1 cellular context compared by ENCODE assay signal in the genomic region with DNA sequence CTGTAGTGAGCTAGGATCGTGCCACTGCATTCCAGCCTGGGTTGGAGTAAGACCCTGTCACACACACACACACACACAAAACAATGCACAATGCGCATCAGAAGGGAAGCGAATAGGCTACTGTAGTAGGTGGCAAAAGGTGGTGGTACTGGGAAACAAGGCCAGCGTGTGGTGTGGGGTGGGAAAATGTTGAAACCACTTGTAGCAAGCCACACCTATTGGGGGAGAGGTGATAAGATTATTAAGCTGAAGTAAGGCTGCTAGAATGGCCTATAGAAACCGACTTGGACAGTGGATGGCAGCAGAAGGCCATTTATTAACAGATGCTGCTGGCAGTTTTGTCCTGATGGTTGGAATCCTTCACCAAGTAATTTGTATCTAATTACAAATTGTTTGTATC.
TF ChIP-seq lines count a peak whose summit lies in the region.

No MANE protein-coding gene starts in this region.

TF ChIP-seq in HEK293, 187 proteins besides CTCF, POLR2A, EP300 and RAD21 (continued from another document):
- TF ChIP-seq, protein P1, sequence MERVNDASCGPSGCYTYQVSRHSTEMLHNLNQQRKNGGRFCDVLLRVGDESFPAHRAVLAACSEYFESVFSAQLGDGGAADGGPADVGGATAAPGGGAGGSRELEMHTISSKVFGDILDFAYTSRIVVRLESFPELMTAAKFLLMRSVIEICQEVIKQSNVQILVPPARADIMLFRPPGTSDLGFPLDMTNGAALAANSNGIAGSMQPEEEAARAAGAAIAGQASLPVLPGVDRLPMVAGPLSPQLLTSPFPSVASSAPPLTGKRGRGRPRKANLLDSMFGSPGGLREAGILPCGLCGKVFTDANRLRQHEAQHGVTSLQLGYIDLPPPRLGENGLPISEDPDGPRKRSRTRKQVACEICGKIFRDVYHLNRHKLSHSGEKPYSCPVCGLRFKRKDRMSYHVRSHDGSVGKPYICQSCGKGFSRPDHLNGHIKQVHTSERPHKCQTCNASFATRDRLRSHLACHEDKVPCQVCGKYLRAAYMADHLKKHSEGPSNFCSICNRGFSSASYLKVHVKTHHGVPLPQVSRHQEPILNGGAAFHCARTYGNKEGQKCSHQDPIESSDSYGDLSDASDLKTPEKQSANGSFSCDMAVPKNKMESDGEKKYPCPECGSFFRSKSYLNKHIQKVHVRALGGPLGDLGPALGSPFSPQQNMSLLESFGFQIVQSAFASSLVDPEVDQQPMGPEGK (tag by site-specific recombination; IDR thresholded peaks at IDR 0.05): 0 out of 2 replicates have a peak, but pooled peaks have one; percentile 44
- peak; percentile 39; the same call in 1 of the 2 replicates for TF ChIP-seq ZBTB17 (tag by site-specific recombination; IDR thresholded peaks at IDR 0.05)
- no peak for TF ChIP-seq ZNF266 (tag by site-specific recombination; IDR thresholded peaks at IDR 0.05; ENCODE audit: low read depth)
- TF ChIP-seq, protein P2, sequence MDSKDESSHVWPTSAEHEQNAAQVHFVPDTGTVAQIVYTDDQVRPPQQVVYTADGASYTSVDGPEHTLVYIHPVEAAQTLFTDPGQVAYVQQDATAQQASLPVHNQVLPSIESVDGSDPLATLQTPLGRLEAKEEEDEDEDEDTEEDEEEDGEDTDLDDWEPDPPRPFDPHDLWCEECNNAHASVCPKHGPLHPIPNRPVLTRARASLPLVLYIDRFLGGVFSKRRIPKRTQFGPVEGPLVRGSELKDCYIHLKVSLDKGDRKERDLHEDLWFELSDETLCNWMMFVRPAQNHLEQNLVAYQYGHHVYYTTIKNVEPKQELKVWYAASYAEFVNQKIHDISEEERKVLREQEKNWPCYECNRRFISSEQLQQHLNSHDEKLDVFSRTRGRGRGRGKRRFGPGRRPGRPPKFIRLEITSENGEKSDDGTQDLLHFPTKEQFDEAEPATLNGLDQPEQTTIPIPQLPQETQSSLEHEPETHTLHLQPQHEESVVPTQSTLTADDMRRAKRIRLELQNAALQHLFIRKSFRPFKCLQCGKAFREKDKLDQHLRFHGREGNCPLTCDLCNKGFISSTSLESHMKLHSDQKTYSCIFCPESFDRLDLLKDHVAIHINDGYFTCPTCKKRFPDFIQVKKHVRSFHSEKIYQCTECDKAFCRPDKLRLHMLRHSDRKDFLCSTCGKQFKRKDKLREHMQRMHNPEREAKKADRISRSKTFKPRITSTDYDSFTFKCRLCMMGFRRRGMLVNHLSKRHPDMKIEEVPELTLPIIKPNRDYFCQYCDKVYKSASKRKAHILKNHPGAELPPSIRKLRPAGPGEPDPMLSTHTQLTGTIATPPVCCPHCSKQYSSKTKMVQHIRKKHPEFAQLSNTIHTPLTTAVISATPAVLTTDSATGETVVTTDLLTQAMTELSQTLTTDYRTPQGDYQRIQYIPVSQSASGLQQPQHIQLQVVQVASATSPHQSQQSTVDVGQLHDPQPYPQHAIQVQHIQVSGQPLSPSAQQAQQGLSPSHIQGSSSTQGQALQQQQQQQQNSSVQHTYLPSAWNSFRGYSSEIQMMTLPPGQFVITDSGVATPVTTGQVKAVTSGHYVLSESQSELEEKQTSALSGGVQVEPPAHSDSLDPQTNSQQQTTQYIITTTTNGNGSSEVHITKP (tag by site-specific recombination; IDR thresholded peaks at IDR 0.05): peak; percentile 54
- TF ChIP-seq OSR2 (tag by site-specific recombination; IDR thresholded peaks at IDR 0.05): peak; percentile 29; the same call in 1 of the 2 replicates
